In genomic region chr9:93332317-93332716, GRCh38 we compare ENCODE assay signal across 20 cellular contexts.
"Had no signal": no experiment of that assay in that cellular context is flagged by ENCODE, and none has a peak within 500 bp of the region (broad histone marks: within the 10 kb centered on the region; RNA-seq: fewer than 3 reads in every experiment).

No MANE protein-coding gene starts in this region.

- ATAC-seq: gastrocnemius medialis, heart right ventricle, lower lobe of right lung had no signal

- H3K27me3 ChIP-seq: dorsolateral prefrontal cortex, gastrocnemius medialis had no signal

- DNase-seq: dermis blood vessel endothelial cell; dorsolateral prefrontal cortex; effector CD4-positive, alpha-beta T cell; effector memory CD4-positive, alpha-beta T cell; esophagus squamous epithelium; foreskin fibroblast; foreskin melanocyte; gastrocnemius medialis; glutamatergic neuron; head of caudate nucleus; heart right ventricle; hippocampal formation; kidney; kidney glomerular epithelial cell; left ventricle myocardium inferior; lower lobe of right lung; mesenchymal stem cell; naive B cell had no signal

- H3K4me3 ChIP-seq: coronary artery, dorsolateral prefrontal cortex, esophagus squamous epithelium, gastrocnemius medialis, heart right ventricle, left ventricle myocardium inferior, lower lobe of right lung had no signal

- H3K36me3 Mint-ChIP-seq: mesothelial cell of epicardium had no signal

- H3K4me1 ChIP-seq: esophagus squamous epithelium, gastrocnemius medialis, heart right ventricle, left ventricle myocardium inferior, lower lobe of right lung had no signal

- H3K9me3 ChIP-seq: esophagus squamous epithelium, gastrocnemius medialis, heart right ventricle, left ventricle myocardium inferior, lower lobe of right lung had no signal

- H3K4me1 Mint-ChIP-seq: mesothelial cell of epicardium, naive B cell had no signal

- H3K36me3 ChIP-seq: esophagus squamous epithelium, gastrocnemius medialis, heart right ventricle, left ventricle myocardium inferior, lower lobe of right lung had no signal

- H3K27ac Mint-ChIP-seq: mesothelial cell of epicardium, naive B cell had no signal

- H3K27ac ChIP-seq: coronary artery, dorsolateral prefrontal cortex, esophagus squamous epithelium, gastrocnemius medialis, heart right ventricle, left ventricle myocardium inferior, lower lobe of right lung had no signal

- H3K4me3 Mint-ChIP-seq: mesothelial cell of epicardium, naive B cell had no signal
